ENCODE assay signal across 3 cellular contexts in the genomic region with DNA sequence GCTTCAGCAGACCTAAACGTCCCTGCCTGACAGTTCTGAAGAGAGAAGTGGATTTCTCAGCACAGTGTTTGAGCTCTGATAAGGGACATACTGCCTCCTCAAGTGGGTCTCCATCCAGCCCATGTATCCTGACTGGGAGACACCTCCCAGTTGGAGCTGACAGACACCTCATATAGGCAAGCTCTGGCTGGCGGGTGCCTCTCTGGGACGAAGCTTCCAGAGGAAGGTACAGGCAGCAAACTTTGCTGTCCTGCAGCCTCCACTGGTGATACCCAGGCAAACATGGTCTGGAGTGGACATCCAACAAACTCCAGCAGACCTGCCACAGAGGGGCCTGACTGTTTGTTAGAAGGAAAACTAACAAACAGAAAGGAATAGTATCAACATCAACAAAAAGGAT.
"Had no signal": no experiment of that assay in that cellular context is flagged by ENCODE, and none has a peak within 500 bp of the region (broad histone marks: within the 10 kb centered on the region; RNA-seq: fewer than 3 reads in every experiment).

No MANE protein-coding gene starts in this region.

- ATAC-seq: GM12878 had no signal

- H3K4me3 ChIP-seq: GM12878 had no signal

- DNase-seq: GDM1, GF-D8 had no signal
